26 cellular contexts compared by ENCODE assay signal in the genomic region with DNA sequence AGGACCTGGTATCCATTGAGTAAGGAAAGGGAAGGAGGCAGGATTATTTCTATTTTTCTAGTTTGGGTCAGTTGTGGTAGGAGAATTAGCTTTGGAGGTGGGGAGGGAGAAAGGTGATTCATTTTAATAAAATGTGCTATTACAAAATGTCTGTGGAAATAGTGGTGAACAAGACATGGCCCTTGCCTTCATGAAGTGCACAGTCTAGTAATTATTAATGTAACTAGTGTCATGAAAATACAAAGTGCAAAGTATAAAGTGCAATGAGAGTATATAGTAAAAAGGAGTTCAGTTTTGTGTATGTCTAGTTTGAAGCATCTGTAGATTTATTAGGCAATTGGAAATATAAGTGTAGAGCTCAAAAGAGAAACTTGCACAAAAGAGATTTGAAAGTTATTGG. TPM values are rescaled to one million over a fixed set of nuclear protein-coding genes. Genes with fewer than 3 reads are reported as not detected.
DNase-seq lines count a peak whose midpoint lies in the region; ATAC-seq and TF ChIP-seq lines count a peak whose summit lies in the region.
"Had no signal": no experiment of that assay in that cellular context is flagged by ENCODE, and none has a peak within 500 bp of the region (broad histone marks: within the 10 kb centered on the region; RNA-seq: fewer than 3 reads in every experiment).

No MANE protein-coding gene starts in this region.

- H3K36me3 ChIP-seq in CD4-positive, alpha-beta memory T cell (ENCODE audit: insufficient read depth, low read length) = no peaks in the 10 kb centered on the region
- H3K36me3 ChIP-seq: prostate gland, SJCRH30 had no signal

- intact Hi-C loops in CD4-positive, alpha-beta memory T cell (cut with micrococcal nuclease) = loop anchor here (2.0 kb wide), 1 partner anchor 14 kb away; no protein-coding TSS in a partner anchor
- intact Hi-C loops in natural killer cell (cut with micrococcal nuclease) = loop anchor here (10.0 kb wide), 1 partner anchor 48 kb away; no protein-coding TSS in a partner anchor

- no peak overlapping the region for H3K4me3 ChIP-seq in CD4-positive, alpha-beta memory T cell (ENCODE audit: low read length in 2 of 2)
- H3K4me3 ChIP-seq: lower lobe of right lung, prostate gland, SJCRH30, skin epidermis, upper lobe of left lung had no signal

- H3K27ac ChIP-seq in CD4-positive, alpha-beta memory T cell (ENCODE audit: low read depth, low read length) = no peak overlapping the region
- H3K27ac ChIP-seq: foreskin keratinocyte, lower lobe of right lung, neutrophil, prostate gland, SJCRH30, skin epidermis, upper lobe of left lung had no signal

- peaks cover 50 to 88% (median 67%) of the 10 kb centered on the region in 4 donors for H3K4me1 Mint-ChIP-seq in CD4-positive, alpha-beta memory T cell
- H3K4me1 Mint-ChIP-seq in WTC11 (peaks cover 27% of the 10 kb centered on the region), natural killer cell (peaks cover 68 to 73% of the 10 kb centered on the region in 2 donors), nephron progenitor cell (peaks cover 21% of the 10 kb centered on the region)
- H3K4me1 Mint-ChIP-seq in effector memory CD8-positive, alpha-beta T cell (ENCODE audit: low read depth in 2 of 2) = peaks cover 52 to 61% of the 10 kb centered on the region in 2 donors

- H3K4me3 Mint-ChIP-seq in CD4-positive, alpha-beta memory T cell = peak overlapping the region; percentile 1 to 66 (median 31)
- H3K4me3 Mint-ChIP-seq in WTC11 = no peak overlapping the region
- peak overlapping the region in 1 of 2 donors; percentile 48 for H3K4me3 Mint-ChIP-seq in effector memory CD8-positive, alpha-beta T cell
- peak overlapping the region; percentile 15 for H3K4me3 Mint-ChIP-seq in natural killer cell
- no peak overlapping the region for H3K4me3 Mint-ChIP-seq in nephron progenitor cell

- no peaks in the 10 kb centered on the region for H3K27me3 Mint-ChIP-seq in CD4-positive, alpha-beta memory T cell
- H3K27me3 Mint-ChIP-seq in WTC11 (ENCODE audit: low read depth) = no peaks in the 10 kb centered on the region
- H3K27me3 Mint-ChIP-seq in effector memory CD8-positive, alpha-beta T cell = no peaks in the 10 kb centered on the region
- no peaks in the 10 kb centered on the region for H3K27me3 Mint-ChIP-seq in natural killer cell (ENCODE audit: low read depth in 2 of 2)
- H3K27me3 Mint-ChIP-seq in nephron progenitor cell (ENCODE audit: low read depth, poor library complexity) = no peaks in the 10 kb centered on the region
- H3K27me3 Mint-ChIP-seq: T-cell had no signal

- peaks cover 6 to 9% of the 10 kb centered on the region in 2 donors for H3K36me3 Mint-ChIP-seq in CD4-positive, alpha-beta memory T cell
- no peaks in the 10 kb centered on the region for H3K36me3 Mint-ChIP-seq in WTC11
- H3K36me3 Mint-ChIP-seq in effector memory CD8-positive, alpha-beta T cell (ENCODE audit: insufficient read depth) = peaks cover 12% of the 10 kb centered on the region
- H3K36me3 Mint-ChIP-seq in natural killer cell = no peaks in the 10 kb centered on the region
- peaks cover 40% of the 10 kb centered on the region for H3K36me3 Mint-ChIP-seq in nephron progenitor cell (ENCODE audit: low read depth)

- peak overlapping the region in 6 of 7 donors; percentile 1 to 37 (median 27) for H3K27ac Mint-ChIP-seq in CD4-positive, alpha-beta memory T cell
- H3K27ac Mint-ChIP-seq in WTC11 (peak overlapping the region; percentile 12; the same call in 1 of the 2 replicates), natural killer cell (peak overlapping the region; percentile 66 to 89), nephron progenitor cell (no peak overlapping the region)
- peak overlapping the region; percentile 3 to 20 for H3K27ac Mint-ChIP-seq in effector memory CD8-positive, alpha-beta T cell

- peaks cover 81% of the 10 kb centered on the region for H3K4me1 ChIP-seq in CD4-positive, alpha-beta memory T cell (ENCODE audit: insufficient read depth, low read length)
- H3K4me1 ChIP-seq: prostate gland had no signal

- no peak for DNase-seq in CD4-positive, alpha-beta memory T cell
- DNase-seq in WTC11 (ENCODE audit: low spot score) (no peak), natural killer cell (no peak), NCI-H2029 treated with DMSO at 0.1 percent for 48 hours (lab: John Stamatoyannopoulos, UW) (no peak), NCI-H187 treated with DMSO at 0.1 percent for 48 hours (lab: John Stamatoyannopoulos, UW) (no peak), SHP77 (lab: John Stamatoyannopoulos, UW) (no peak), nephron progenitor cell (no peak)
- DNase-seq in effector memory CD8-positive, alpha-beta T cell = no peak
- DNase-seq: activated CD4-positive, alpha-beta T cell treated with anti-CD3 and anti-CD28 coated beads, Interleukin-2, amount 50 U/mL, for 1 hour; activated effector memory CD4-positive, alpha-beta T cell treated with anti-CD3 and anti-CD28 coated beads, Interleukin-2, amount 50 U/mL, for 16 hours; amniotic stem cell; foreskin keratinocyte; hippocampal formation; KBM-7; lower lobe of right lung; NCI-H146; NCI-H69; SJCRH30; stimulated activated CD4-positive, alpha-beta T cell treated with anti-CD3 and anti-CD28 coated beads, Interleukin-1b, Interleukin-23, amount 100 ng/mL, for 48 hours; substantia nigra; T-cell; upper lobe of left lung had no signal

- H3K9me3 Mint-ChIP-seq in CD4-positive, alpha-beta memory T cell = peaks cover 0 to 2% (median 0%) of the 10 kb centered on the region in 8 donors
- H3K9me3 Mint-ChIP-seq in WTC11 = no peaks in the 10 kb centered on the region
- H3K9me3 Mint-ChIP-seq in effector memory CD8-positive, alpha-beta T cell = no peaks in the 10 kb centered on the region
- no peaks in the 10 kb centered on the region for H3K9me3 Mint-ChIP-seq in natural killer cell
- H3K9me3 Mint-ChIP-seq in nephron progenitor cell = peaks cover 14% of the 10 kb centered on the region
- H3K9me3 Mint-ChIP-seq: T-cell had no signal

- CTCF ChIA-PET in CD4-positive, alpha-beta memory T cell (lab: Charles Lee; ENCODE audit: partially characterized antibody) = interaction anchor here (0.9 to 1.2 kb wide), 2 partner anchors 26 to 32 kb away, joined by 3 to 4 read pairs; no protein-coding TSS in a partner anchor
- CTCF ChIA-PET in WTC11 (lab: Charles Lee) = no interaction called here

- POLR2A ChIA-PET in CD4-positive, alpha-beta memory T cell (lab: Charles Lee; ENCODE audit: partially characterized antibody) = interaction anchor here (2.3 kb wide), 1 partner anchor 12 kb away, joined by 16 read pairs; the partner anchor contains the start of gene NFATC3
- POLR2A ChIA-PET in WTC11 (lab: Charles Lee) = interaction anchor here (0.6 kb wide), 1 partner anchor 24 kb away, joined by 3 read pairs; no protein-coding TSS in a partner anchor

- H3K27me3 ChIP-seq in CD4-positive, alpha-beta memory T cell (ENCODE audit: insufficient read depth, low read length) = no peaks in the 10 kb centered on the region
- H3K27me3 ChIP-seq: foreskin keratinocyte, neutrophil, SJCRH30, upper lobe of left lung had no signal

- no peak for TF ChIP-seq CTCF in WTC11 (IDR thresholded peaks at IDR 0.05)
- no peak for TF ChIP-seq CTCF in natural killer cell (IDR thresholded peaks at IDR 0.05)
- no peak for TF ChIP-seq CTCF in nephron progenitor cell (IDR thresholded peaks at IDR 0.05)

- no peak for ATAC-seq in WTC11
- no peak for ATAC-seq in effector memory CD8-positive, alpha-beta T cell (replicated peaks)
- ATAC-seq in natural killer cell = no peak
- ATAC-seq: esophagus mucosa, foreskin keratinocyte, lower lobe of right lung, T-cell had no signal

- no peaks in the 10 kb centered on the region for H3K9me3 ChIP-seq in CD4-positive, alpha-beta memory T cell (ENCODE audit: control insufficient read depth in 1 of 2, low read length in 2 of 2)
- H3K9me3 ChIP-seq: lower lobe of right lung, neutrophil, prostate gland, SJCRH30, upper lobe of left lung had no signal

TF ChIP-seq in WTC11, 78 proteins besides CTCF, POLR2A, EP300 and RAD21 (continues in another document):
- TF ChIP-seq, protein P1, sequence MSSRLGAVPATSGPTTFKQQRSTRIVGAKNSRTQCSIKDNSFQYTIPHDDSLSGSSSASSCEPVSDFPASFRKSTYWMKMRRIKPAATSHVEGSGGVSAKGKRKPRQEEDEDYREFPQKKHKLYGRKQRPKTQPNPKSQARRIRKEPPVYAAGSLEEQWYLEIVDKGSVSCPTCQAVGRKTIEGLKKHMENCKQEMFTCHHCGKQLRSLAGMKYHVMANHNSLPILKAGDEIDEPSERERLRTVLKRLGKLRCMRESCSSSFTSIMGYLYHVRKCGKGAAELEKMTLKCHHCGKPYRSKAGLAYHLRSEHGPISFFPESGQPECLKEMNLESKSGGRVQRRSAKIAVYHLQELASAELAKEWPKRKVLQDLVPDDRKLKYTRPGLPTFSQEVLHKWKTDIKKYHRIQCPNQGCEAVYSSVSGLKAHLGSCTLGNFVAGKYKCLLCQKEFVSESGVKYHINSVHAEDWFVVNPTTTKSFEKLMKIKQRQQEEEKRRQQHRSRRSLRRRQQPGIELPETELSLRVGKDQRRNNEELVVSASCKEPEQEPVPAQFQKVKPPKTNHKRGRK (CRISPR knock-in tag; IDR thresholded peaks at IDR 0.05; ENCODE audit: borderline replicate concordance) = no peak
- TF ChIP-seq TEAD1 (CRISPR knock-in tag; IDR thresholded peaks at IDR 0.05) (no peak), SOX15 (CRISPR knock-in tag; IDR thresholded peaks at IDR 0.05) (no peak)

RNA-seq across cellular contexts. Expression of gene NFATC3, which starts 11.9 kb away (rescaled TPM):
- 100 to 1,000 TPM; 127 to 134 TPM for total RNA-seq in CD4-positive, alpha-beta memory T cell
- 10 to 100 TPM; 76.5 to 94.9 TPM for polyA plus RNA-seq in CD4-positive, alpha-beta memory T cell
- total RNA-seq in WTC11 (2021) = 32.5 to 34.6 TPM (median 33.3 TPM) in 3 replicates
- total RNA-seq in natural killer cell = 100 to 1,000 TPM; 241 to 282 (median 263) TPM

Comparison
In these comparisons a context has a peak if more than half of its experiments do, and no peak if none do; other contexts are left out.
1. H3K4me3 Mint-ChIP-seq: peak in CD4-positive, alpha-beta memory T cell (8 of 8) and natural killer cell (single experiment); none in WTC11 (single experiment) and nephron progenitor cell (single experiment).